In the genomic region with DNA sequence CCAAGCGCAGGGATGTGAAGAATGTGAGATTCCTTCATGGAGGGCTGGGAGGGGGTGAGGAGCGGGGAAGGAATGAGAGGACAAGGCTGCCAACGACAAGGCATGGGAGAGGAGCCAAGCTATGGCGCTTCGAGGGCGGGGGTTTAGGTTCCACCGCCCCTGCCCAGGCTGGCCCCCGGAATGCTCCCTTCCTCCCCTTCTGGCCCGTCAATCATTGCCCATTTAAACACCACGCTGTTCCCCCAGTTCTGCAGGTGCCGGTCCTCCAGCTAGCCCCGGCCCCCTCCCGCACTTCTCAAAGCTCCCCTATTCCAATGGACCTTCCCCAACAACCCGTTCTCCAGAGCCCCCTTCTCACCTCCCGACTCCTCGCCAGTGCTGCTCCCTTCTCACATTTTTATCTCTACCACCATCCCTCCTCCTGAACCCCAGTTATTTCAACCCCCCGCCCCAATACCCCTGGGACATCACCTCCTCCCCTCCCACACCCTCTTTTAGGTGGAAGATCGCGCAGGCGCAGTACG, we compare ENCODE assay signal across 8 cellular contexts. TPM values are rescaled to one million over a fixed set of nuclear protein-coding genes. Genes with fewer than 3 reads are reported as not detected.
A peak's percentile ranks its signal among the peaks of the same experiment; 100 is the strongest.
DNase-seq lines count a peak whose midpoint lies in the region; ATAC-seq, FAIRE-seq and TF ChIP-seq lines count a peak whose summit lies in the region.

No MANE protein-coding gene starts in this region.

- H3K9me3 Mint-ChIP-seq in activated naive CD8-positive, alpha-beta T cell treated with anti-CD3 and anti-CD28 coated beads for 36 hours = no peaks in the 10 kb centered on the region

- ATAC-seq in DND-41 (ENCODE audit: insufficient read depth, low read depth) = peak; percentile 15
- ATAC-seq in GM19452 (IDR thresholded peaks at IDR 0.05; ENCODE audit: unreplicated experiment) = peak; percentile 26
- peak; percentile 15 to 21 (median 16) for ATAC-seq in pancreas

- H3K4me1 Mint-ChIP-seq in activated naive CD8-positive, alpha-beta T cell treated with anti-CD3 and anti-CD28 coated beads for 36 hours = peaks cover 30% of the 10 kb centered on the region

- H3K79me2 ChIP-seq in DND-41 (ENCODE audit: insufficient read depth, low read length) = peaks cover 58% of the 10 kb centered on the region

- intact Hi-C loops in head of caudate nucleus (cut with DNase I) (loop anchor here (5.0 kb wide), 2 partner anchors 36 to 94 kb away; a partner anchor contains a TSS), pancreas (cut with DNase I) (no loop called here)

- H3K27me3 ChIP-seq in DND-41 (ENCODE audit: insufficient read depth, low read length, poor library complexity) = no peaks in the 10 kb centered on the region
- no peaks in the 10 kb centered on the region for H3K27me3 ChIP-seq in HUES48 (ENCODE audit: control insufficient read depth, insufficient read depth, low read length)
- H3K27me3 ChIP-seq in pancreas = no peaks in the 10 kb centered on the region

- H3K27ac Mint-ChIP-seq in activated naive CD8-positive, alpha-beta T cell treated with anti-CD3 and anti-CD28 coated beads for 36 hours = peak overlapping the region; percentile 95

- H4K20me1 ChIP-seq in DND-41 (ENCODE audit: insufficient read depth, low read length) = peaks cover 6% of the 10 kb centered on the region; the same call in 1 of the 2 replicates

- peak overlapping the region; percentile 97 for H3K4me2 ChIP-seq in DND-41 (ENCODE audit: insufficient read depth, low read length)

- DNase-seq in DND-41 (no peak), head of caudate nucleus (peak in 41 of 42 donors; percentile 8 to 69 (median 44)), pancreas (peak in 3 of 6 donors; percentile 55 to 77 (median 62)), 8988T (no peak)
- no peak for DNase-seq in activated naive CD8-positive, alpha-beta T cell treated with anti-CD3 and anti-CD28 coated beads for 36 hours
- DNase-seq in stimulated activated CD4-positive, alpha-beta T cell treated with anti-CD3 and anti-CD28 coated beads, Interleukin-2, amount 100 ng/mL, for 48 hours = no peak

- peak overlapping the region; percentile 67 for H3K9ac ChIP-seq in DND-41 (ENCODE audit: low read depth, low read length)
- peak overlapping the region; percentile 77 for H3K9ac ChIP-seq in HUES48 (ENCODE audit: low read depth, low read length)

- peak overlapping the region; percentile 87 for H2AFZ ChIP-seq in DND-41 (ENCODE audit: low read depth, low read length)

- H3K27me3 Mint-ChIP-seq in activated naive CD8-positive, alpha-beta T cell treated with anti-CD3 and anti-CD28 coated beads for 36 hours = no peaks in the 10 kb centered on the region

- H3K4me3 ChIP-seq in DND-41 (ENCODE audit: low read depth in 1 of 2, low read length in 2 of 2) = peak overlapping the region; percentile 72 to 78
- peak overlapping the region; percentile 85 for H3K4me3 ChIP-seq in HUES48 (ENCODE audit: low read depth, low read length)
- peak overlapping the region; percentile 42 to 69 (median 62) for H3K4me3 ChIP-seq in pancreas

- whole genome bisulfite sequencing in pancreas, 2 donors = 0 to 1% methylated on average over 18 to 21 of the region's 21 CpGs

- H3K36me3 ChIP-seq in DND-41 (ENCODE audit: insufficient read depth, low read length) (peaks cover 19% of the 10 kb centered on the region), HUES48 (ENCODE audit: control insufficient read depth, insufficient read depth, low read length) (peaks cover 13% of the 10 kb centered on the region), pancreas (no peaks in the 10 kb centered on the region)

- H3K27ac ChIP-seq in DND-41 (ENCODE audit: low read length) = peak overlapping the region; percentile 85
- peak overlapping the region; percentile 99 for H3K27ac ChIP-seq in HUES48 (ENCODE audit: low read depth, low read length)
- H3K27ac ChIP-seq in pancreas = peak overlapping the region; percentile 89 to 99 (median 98)

- H3K9me3 ChIP-seq in DND-41 (ENCODE audit: insufficient read depth, low read length, severe bottlenecking) = no peaks in the 10 kb centered on the region
- no peaks in the 10 kb centered on the region for H3K9me3 ChIP-seq in HUES48 (ENCODE audit: control insufficient read depth, insufficient read depth, low read length)
- H3K9me3 ChIP-seq in pancreas = no peaks in the 10 kb centered on the region

- peaks cover 17% of the 10 kb centered on the region for H3K36me3 Mint-ChIP-seq in activated naive CD8-positive, alpha-beta T cell treated with anti-CD3 and anti-CD28 coated beads for 36 hours

- peak overlapping the region; percentile 100 for H3K4me3 Mint-ChIP-seq in activated naive CD8-positive, alpha-beta T cell treated with anti-CD3 and anti-CD28 coated beads for 36 hours

- TF ChIP-seq CTCF in DND-41 (IDR thresholded peaks at IDR 0.05; ENCODE audit: borderline replicate concordance, extremely low read depth, low read length, poor library complexity, severe bottlenecking) (no peak), pancreas (IDR thresholded peaks at IDR 0.05) (no peak)

- no peak for FAIRE-seq in pancreas (lab: Jason Lieb, UNC)

- peaks cover 53% of the 10 kb centered on the region for H3K4me1 ChIP-seq in DND-41 (ENCODE audit: insufficient read depth, low read length)
- H3K4me1 ChIP-seq in HUES48 (ENCODE audit: control insufficient read depth, insufficient read depth, low read length) = peaks cover 20% of the 10 kb centered on the region
- peaks cover 0 to 28% (median 10%) of the 10 kb centered on the region in 3 donors for H3K4me1 ChIP-seq in pancreas

RNA-seq across cellular contexts. Expression of a gene that starts 0.4 kb away (rescaled TPM):
- 10 to 100 TPM; 26.4 to 31.2 TPM for total RNA-seq in activated naive CD8-positive, alpha-beta T cell treated with anti-CD3 and anti-CD28 coated beads for 36 hours
- total RNA-seq in pancreas = 10 to 100 TPM; 11.6 to 21.9 (median 16.7) TPM
- polyA plus RNA-seq in pancreas = 10 to 100 TPM in 1 of 2 donors, 1 to 10 TPM in 1; 6.8 to 16.2 TPM

RNA-seq across cellular contexts. Expression of a gene that starts 2.8 kb away (rescaled TPM):
- 10 to 100 TPM; 81.2 to 84.5 TPM for total RNA-seq in activated naive CD8-positive, alpha-beta T cell treated with anti-CD3 and anti-CD28 coated beads for 36 hours
- total RNA-seq in pancreas = 10 to 100 TPM; 14.3 to 23.6 (median 18.3) TPM
- polyA plus RNA-seq in pancreas = 10 to 100 TPM; 14.1 to 17.9 TPM

RNA-seq across cellular contexts. Expression of a gene that starts 8.6 kb away (rescaled TPM):
- total RNA-seq in activated naive CD8-positive, alpha-beta T cell treated with anti-CD3 and anti-CD28 coated beads for 36 hours = under 1 TPM; 0.44 to 0.49 TPM
- total RNA-seq in pancreas = 100 to 1,000 TPM; 108 to 289 (median 226) TPM
- polyA plus RNA-seq in pancreas = 100 to 1,000 TPM; 307 to 615 TPM

RNA-seq across cellular contexts. Expression of a gene that starts 32.0 kb away (rescaled TPM):
- total RNA-seq in activated naive CD8-positive, alpha-beta T cell treated with anti-CD3 and anti-CD28 coated beads for 36 hours = 10 to 100 TPM; 78.5 to 92.6 TPM
- total RNA-seq in pancreas = 10 to 100 TPM; 26.3 to 64.5 (median 38.2) TPM
- polyA plus RNA-seq in pancreas = 10 to 100 TPM; 33.1 to 42.2 TPM

RNA-seq across cellular contexts. Expression of a gene that starts 36.9 kb away (rescaled TPM):
- total RNA-seq in activated naive CD8-positive, alpha-beta T cell treated with anti-CD3 and anti-CD28 coated beads for 36 hours = 10 to 100 TPM; 41.9 to 47.0 TPM
- total RNA-seq in pancreas = 10 to 100 TPM; 12.1 to 25.1 (median 17.9) TPM
- 10 to 100 TPM in 1 of 2 donors, 1 to 10 TPM in 1; 8.0 to 12.2 TPM for polyA plus RNA-seq in pancreas

Comparison
In these comparisons a context has a peak if more than half of its experiments do, and no peak if none do; other contexts are left out.
1. DNase-seq: peak in head of caudate nucleus (41 of 42); none in DND-41 (single experiment), activated naive CD8-positive, alpha-beta T cell treated with anti-CD3 and anti-CD28 coated beads for 36 hours (single experiment), 8988T (single experiment) and stimulated activated CD4-positive, alpha-beta T cell treated with anti-CD3 and anti-CD28 coated beads, Interleukin-2, amount 100 ng/mL, for 48 hours (0 of 2).
2. RNA of a gene that starts 8.6 kb away (total RNA-seq): 108 to 289 TPM in pancreas; 0.44 to 0.49 TPM in activated naive CD8-positive, alpha-beta T cell treated with anti-CD3 and anti-CD28 coated beads for 36 hours; every median in the first group is over 10 times any median in the second.
3. Peak in every context shown above with its lines, with median percentiles within 50 percentile points of each other: ATAC-seq, H3K27ac ChIP-seq and H3K4me3 ChIP-seq.